11 cellular contexts compared by ENCODE assay signal in the genomic region with DNA sequence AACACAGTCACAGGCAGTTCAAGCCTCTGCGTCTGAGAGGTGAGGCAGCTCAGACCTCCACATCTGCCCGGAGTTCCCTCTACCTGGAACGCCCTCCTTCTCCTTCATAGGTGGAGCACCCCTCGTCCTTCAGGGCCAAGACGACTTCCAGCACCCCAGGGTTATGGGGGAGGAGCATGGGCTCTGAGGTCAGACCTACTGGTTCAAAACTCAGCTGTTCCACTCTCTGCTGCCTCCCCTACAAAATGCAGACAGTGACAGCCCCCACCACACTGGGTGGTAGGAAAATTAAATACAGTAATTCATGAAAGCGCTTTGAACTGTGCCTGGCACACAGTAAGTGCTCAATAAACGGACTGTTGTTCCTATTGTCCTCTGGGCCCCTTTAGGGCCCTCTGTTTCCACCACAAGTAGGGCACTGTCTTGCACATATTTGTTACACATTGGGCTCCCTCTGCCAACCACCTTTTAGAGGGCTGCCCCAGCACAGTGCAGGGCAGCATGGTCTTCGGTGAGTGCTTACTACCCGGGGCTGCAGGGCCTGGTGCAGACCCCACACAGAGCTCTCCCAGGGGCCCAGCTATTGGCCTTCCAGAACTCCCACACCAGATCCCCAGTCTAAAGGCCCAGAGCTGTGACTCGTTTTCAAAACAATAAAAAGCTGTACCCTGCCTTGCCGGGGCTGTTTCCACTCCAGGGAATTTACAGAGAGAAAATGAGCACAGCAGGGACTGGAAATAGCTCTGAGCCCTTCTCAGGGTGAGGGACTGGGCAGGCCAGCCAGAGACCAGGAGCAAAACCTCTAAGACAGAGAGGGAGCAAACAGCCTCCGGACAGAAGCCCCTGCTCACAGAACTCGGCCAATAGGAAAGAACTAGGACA. TPM values are rescaled to one million over a fixed set of nuclear protein-coding genes. Genes with fewer than 3 reads are reported as not detected.
A peak's percentile ranks its signal among the peaks of the same experiment; 100 is the strongest.
DNase-seq lines count a peak whose midpoint lies in the region; ATAC-seq and TF ChIP-seq lines count a peak whose summit lies in the region.
"Had no signal": no experiment of that assay in that cellular context is flagged by ENCODE, and none has a peak within 500 bp of the region (broad histone marks: within the 10 kb centered on the region; RNA-seq: fewer than 3 reads in every experiment).

No MANE protein-coding gene starts in this region.

- no peak overlapping the region for H2AFZ ChIP-seq in Loucy (ENCODE audit: low read length)
- H2AFZ ChIP-seq in osteoblast (ENCODE audit: low read length), result no peak overlapping the region

- no peak for ATAC-seq in HG03469 (IDR thresholded peaks at IDR 0.05; ENCODE audit: unreplicated experiment)
- no peak for ATAC-seq in GM18867 (IDR thresholded peaks at IDR 0.05; ENCODE audit: unreplicated experiment)

- H3K36me3 ChIP-seq in BJ (ENCODE audit: control insufficient read depth, insufficient read depth, low read length) (peaks cover 2% of the 10 kb centered on the region; the same call in 1 of the 2 replicates), Loucy (ENCODE audit: insufficient read depth, low read length) (no peaks in the 10 kb centered on the region), osteoblast (ENCODE audit: insufficient read depth, low read length) (peaks cover 14% of the 10 kb centered on the region)

- peak overlapping the region; percentile 18; the same call in 1 of the 2 replicates for H3K4me3 ChIP-seq in BJ (ENCODE audit: low read depth, low read length)
- H3K4me3 ChIP-seq in Loucy (ENCODE audit: low read length, poor library complexity, severe bottlenecking), result peak overlapping the region; percentile 17
- H3K4me3 ChIP-seq in dorsolateral prefrontal cortex, result peak overlapping the region; percentile 0 to 100 (median 96)
- peak overlapping the region; percentile 98 for H3K4me3 ChIP-seq in osteoblast (ENCODE audit: insufficient read depth, low read length)

- POLR2A ChIA-PET in BJ (lab: Charles Lee), result no interaction called here

- no peaks in the 10 kb centered on the region for H3F3A ChIP-seq in Loucy (ENCODE audit: low read depth)

- CTCF ChIA-PET in BJ (lab: Yijun Ruan, JAX), result interaction anchor here (1.0 to 1.2 kb wide), 2 partner anchors 13 to 20 kb away, joined by 3 to 4 read pairs; no protein-coding TSS in a partner anchor

- TF ChIP-seq CTCF in BJ (IDR thresholded peaks at IDR 0.05; ENCODE audit: insufficient read depth, low read depth, low read length) (no peak), Loucy (conservative IDR thresholded peaks at IDR 0.05; ENCODE audit: low read length) (no peak), dorsolateral prefrontal cortex (IDR thresholded peaks at IDR 0.05 in 54 of 56, conservative IDR thresholded peaks at IDR 0.05 in 2 of 56; ENCODE audit: low read depth in 1 of 56, partially characterized antibody in 56 of 56) (no peak), osteoblast (IDR thresholded peaks at IDR 0.05; ENCODE audit: extremely low read depth, low read depth, low read length) (no peak)

- H3K4me1 ChIP-seq in Loucy (ENCODE audit: insufficient read depth, low read length, poor library complexity, severe bottlenecking) (peaks cover 45% of the 10 kb centered on the region), osteoblast (ENCODE audit: insufficient read depth, low read length) (peaks cover 30% of the 10 kb centered on the region)

- no peaks in the 10 kb centered on the region for H3K9me3 ChIP-seq in Loucy (ENCODE audit: insufficient read depth, low read depth, low read length)
- no peaks in the 10 kb centered on the region for H3K9me3 ChIP-seq in osteoblast (ENCODE audit: low read depth, low read length)

- no peaks in the 10 kb centered on the region for H3K27me3 ChIP-seq in BJ (ENCODE audit: control insufficient read depth, insufficient read depth, low read length)
- H3K27me3 ChIP-seq in Loucy (ENCODE audit: insufficient read depth, low read length, poor library complexity, severe bottlenecking), result no peaks in the 10 kb centered on the region
- no peaks in the 10 kb centered on the region for H3K27me3 ChIP-seq in dorsolateral prefrontal cortex
- no peaks in the 10 kb centered on the region for H3K27me3 ChIP-seq in osteoblast (ENCODE audit: insufficient read depth, low read length)

- H3K4me2 ChIP-seq in Loucy (ENCODE audit: low read depth, low read length, poor library complexity, severe bottlenecking), result peak overlapping the region; percentile 87
- H3K4me2 ChIP-seq in osteoblast (ENCODE audit: insufficient read depth, low read length), result peak overlapping the region; percentile 100

- DNase-seq in BJ (ENCODE audit: low read depth) (no peak), dorsolateral prefrontal cortex (peak in 1 of 10 donors; percentile 48), osteoblast (ENCODE audit: insufficient read length, low spot score, missing footprints) (no peak), SIG-M5 treated with dmso at 0.1 percent for 504 hours (lab: John Stamatoyannopoulos, UW; ENCODE audit: unreplicated experiment) (no peak), cerebellar nuclear complex (lab: John Stamatoyannopoulos, UW) (no peak)
- DNase-seq: GOT3; KG1; stimulated activated CD4-positive, alpha-beta T cell treated with anti-CD3 and anti-CD28 coated beads, Interleukin-12 subunit alpha, Interleukin-12 subunit beta, amount 100 ng/mL, for 4 hours had no signal

- H3K9ac ChIP-seq in Loucy (ENCODE audit: low read depth, low read length, poor library complexity, severe bottlenecking), result peak overlapping the region; percentile 40

- intact Hi-C loops in dorsolateral prefrontal cortex (cut with DNase I), result no loop called here

- H3K9me2 ChIP-seq in Loucy (replicated peaks; ENCODE audit: low read depth, low read length), result no peaks in the 10 kb centered on the region

- peak overlapping the region; percentile 79 to 100 (median 98) for H3K27ac ChIP-seq in dorsolateral prefrontal cortex
- peak overlapping the region; percentile 76 for H3K27ac ChIP-seq in osteoblast (ENCODE audit: low read depth, low read length)

- H4K20me1 ChIP-seq in Loucy (ENCODE audit: insufficient read depth, low read length, poor library complexity, severe bottlenecking) (peaks cover 5% of the 10 kb centered on the region), osteoblast (ENCODE audit: insufficient read depth, low read length) (peaks cover 55% of the 10 kb centered on the region)

- H3K79me2 ChIP-seq in Loucy (ENCODE audit: insufficient read depth, low read length) (peaks cover 58% of the 10 kb centered on the region), osteoblast (ENCODE audit: insufficient read depth, low read length) (peaks cover 78% of the 10 kb centered on the region)

RNA-seq across cellular contexts. Expression of a gene that starts 2.5 kb away (rescaled TPM):
- 26.5 and 75.5 TPM in 2 replicates for polyA plus RNA-seq in BJ (2011; rRNA removed)
- polyA minus RNA-seq in BJ (2011; rRNA and poly(A)+ RNA removed), result 35.2 and 48.1 TPM in 2 replicates
- total RNA-seq in dorsolateral prefrontal cortex (100 to 1,000 TPM in 119 of 120 experiments, 10 to 100 TPM in 1; 99.7 to 274 (median 141) TPM), osteoblast (29.8 and 30.0 TPM in 2 replicates)

RNA-seq across cellular contexts. Expression of a gene that starts 46.9 kb away (rescaled TPM):
- polyA plus RNA-seq in BJ (2011; rRNA removed), result 120 and 183 TPM in 2 replicates
- 114 and 161 TPM in 2 replicates for polyA minus RNA-seq in BJ (2011; rRNA and poly(A)+ RNA removed)
- total RNA-seq in dorsolateral prefrontal cortex (100 to 1,000 TPM; 150 to 281 (median 197) TPM), osteoblast (142 and 152 TPM in 2 replicates)

Comparison
In these comparisons a context has a peak if more than half of its experiments do, and no peak if none do; other contexts are left out.
1. H3K4me3 ChIP-seq: peak in every context shown above with its lines; median percentile 98 in osteoblast; 96 in dorsolateral prefrontal cortex; 18 in BJ; 17 in Loucy.